ENCODE assay signal across 11 cellular contexts in the genomic region with DNA sequence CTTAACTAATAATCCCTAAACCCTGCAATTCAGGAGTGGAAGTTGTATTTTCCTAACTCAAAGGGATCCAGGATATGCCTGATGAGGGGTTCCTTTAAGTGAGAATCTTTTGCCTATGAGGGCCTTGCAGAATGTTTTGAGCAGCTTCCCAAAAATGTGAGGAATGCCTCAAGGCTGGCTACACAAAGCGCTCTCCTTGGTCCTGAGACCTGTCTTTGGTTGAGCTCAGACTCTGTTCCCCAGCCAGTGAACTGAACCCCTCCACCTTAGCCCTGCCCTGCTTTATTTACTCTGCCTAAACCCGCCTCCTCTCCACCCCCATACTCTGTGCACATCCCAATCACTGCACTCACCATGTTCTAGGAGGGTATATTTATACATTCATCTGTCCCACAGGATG.
DNase-seq lines count a peak whose midpoint lies in the region; FAIRE-seq and TF ChIP-seq lines count a peak whose summit lies in the region.
"Had no signal": no experiment of that assay in that cellular context is flagged by ENCODE, and none has a peak within 500 bp of the region (broad histone marks: within the 10 kb centered on the region; RNA-seq: fewer than 3 reads in every experiment).

No MANE protein-coding gene starts in this region.

- intact Hi-C loops in Caco-2 (cut with micrococcal nuclease; ENCODE audit: unreplicated experiment) = no loop called here

- peaks cover 11% of the 10 kb centered on the region for H3K36me3 Mint-ChIP-seq in Caco-2 (ENCODE audit: insufficient read depth, unreplicated experiment)
- H3K36me3 Mint-ChIP-seq: CD4-positive, CD25-positive, alpha-beta regulatory T cell had no signal

- DNase-seq in Caco-2 (peak; percentile 72 to 75), astrocyte of the spinal cord (ENCODE audit: low read depth, low spot score) (peak; percentile 56), islet precursor cell (peak; percentile 84), NCI-H2227 (lab: John Stamatoyannopoulos, UW; ENCODE audit: unreplicated experiment) (no peak), GM12892 (ENCODE audit: insufficient read length) (no peak), NCI-H1092 treated with DMSO at 0.1 percent for 48 hours (lab: John Stamatoyannopoulos, UW) (no peak), cerebellar nuclear complex (lab: John Stamatoyannopoulos, UW) (no peak)
- DNase-seq: CD4-positive, CD25-positive, alpha-beta regulatory T cell; left colon; sigmoid colon had no signal

- FAIRE-seq in GM12892 (lab: Jason Lieb, UNC) = no peak

- H3K4me1 ChIP-seq in Caco-2 = peaks cover 51% of the 10 kb centered on the region
- peaks cover 23% of the 10 kb centered on the region for H3K4me1 ChIP-seq in HUES64 (ENCODE audit: insufficient read depth, low read length)
- H3K4me1 ChIP-seq: sigmoid colon had no signal

- TF ChIP-seq POLR2A in GM12892 (IDR thresholded peaks at IDR 0.05; ENCODE audit: low read depth, low read length) = no peak

- POLR2A ChIA-PET in Caco-2 (lab: Charles Lee) = no interaction called here

- H3K4me3 ChIP-seq in Caco-2 (ENCODE audit: low read depth, low read length) = no peak overlapping the region
- no peak overlapping the region for H3K4me3 ChIP-seq in HUES64 (ENCODE audit: low read length)
- H3K4me3 ChIP-seq in astrocyte of the spinal cord (ENCODE audit: low read depth, low read length) = no peak overlapping the region
- H3K4me3 ChIP-seq: sigmoid colon had no signal

- in situ Hi-C loops in astrocyte of the spinal cord (cut with HindIII; ENCODE audit: low sequenced_read_pairs) = no loop called here

- no TSS peak for BruUV-seq in Caco-2 (replicated peaks; lab: Mats Ljungman, UMichigan)

- H3K27ac ChIP-seq in HUES64 (ENCODE audit: low read depth, low read length) = peak overlapping the region; percentile 47
- H3K27ac ChIP-seq: sigmoid colon had no signal

- H3K9me3 Mint-ChIP-seq in Caco-2 (ENCODE audit: unreplicated experiment) = no peaks in the 10 kb centered on the region

- no peaks in the 10 kb centered on the region for H3K36me3 ChIP-seq in Caco-2 (ENCODE audit: control insufficient read depth, insufficient read depth, low read length)
- no peaks in the 10 kb centered on the region for H3K36me3 ChIP-seq in HUES64 (ENCODE audit: insufficient read depth, low read length)
- H3K36me3 ChIP-seq: sigmoid colon had no signal

- peaks cover 46% of the 10 kb centered on the region for H3K4me1 Mint-ChIP-seq in Caco-2 (ENCODE audit: low read depth, unreplicated experiment)
- H3K4me1 Mint-ChIP-seq: CD4-positive, CD25-positive, alpha-beta regulatory T cell had no signal

- H3K4me3 Mint-ChIP-seq in Caco-2 (ENCODE audit: unreplicated experiment) = no peak overlapping the region
- H3K4me3 Mint-ChIP-seq: CD4-positive, CD25-positive, alpha-beta regulatory T cell had no signal

- CTCF ChIA-PET in Caco-2 (lab: Charles Lee) = interaction anchor here (1.4 kb wide), 1 partner anchor 10 kb away, joined by 11 read pairs; no protein-coding TSS in a partner anchor

- H3K27ac Mint-ChIP-seq in Caco-2 (ENCODE audit: unreplicated experiment) = peak overlapping the region; percentile 23
- H3K27ac Mint-ChIP-seq: CD4-positive, CD25-positive, alpha-beta regulatory T cell had no signal

- H3K27me3 ChIP-seq in Caco-2 (replicated peaks; ENCODE audit: control insufficient read depth, insufficient read depth, low read length) (no peaks in the 10 kb centered on the region), HUES64 (ENCODE audit: insufficient read depth, low read length) (no peaks in the 10 kb centered on the region)
- H3K27me3 ChIP-seq: sigmoid colon had no signal

- H3K9me3 ChIP-seq in Caco-2 (no peaks in the 10 kb centered on the region), HUES64 (ENCODE audit: insufficient read depth, low read depth, low read length) (no peaks in the 10 kb centered on the region)
- H3K9me3 ChIP-seq: sigmoid colon had no signal

- H3K27me3 Mint-ChIP-seq in Caco-2 (ENCODE audit: insufficient read depth, unreplicated experiment) = no peaks in the 10 kb centered on the region
- H3K27me3 Mint-ChIP-seq: CD4-positive, CD25-positive, alpha-beta regulatory T cell had no signal

- no peak overlapping the region for H3K9ac ChIP-seq in HUES64 (ENCODE audit: low read depth, low read length)

- TF ChIP-seq CTCF in Caco-2 (IDR thresholded peaks at IDR 0.05; ENCODE audit: insufficient read depth in 1 of 2, low read depth in 1 of 2, low read length in 1 of 2, severe bottlenecking in 1 of 2, unreplicated experiment in 1 of 2) (no peak), astrocyte of the spinal cord (IDR thresholded peaks at IDR 0.05; ENCODE audit: low read depth, low read length) (no peak)

- WGBS in HUES64 = 25% methylated on average over 2 of the region's 2 CpGs

Comparison
In these comparisons a context has a peak if more than half of its experiments do, and no peak if none do; other contexts are left out.
1. DNase-seq: peak in Caco-2 (2 of 2), astrocyte of the spinal cord (single experiment) and islet precursor cell (single experiment); none in NCI-H2227 (single experiment), GM12892 (single experiment), NCI-H1092 treated with DMSO at 0.1 percent for 48 hours (single experiment) and cerebellar nuclear complex (0 of 2).